In the genomic region with DNA sequence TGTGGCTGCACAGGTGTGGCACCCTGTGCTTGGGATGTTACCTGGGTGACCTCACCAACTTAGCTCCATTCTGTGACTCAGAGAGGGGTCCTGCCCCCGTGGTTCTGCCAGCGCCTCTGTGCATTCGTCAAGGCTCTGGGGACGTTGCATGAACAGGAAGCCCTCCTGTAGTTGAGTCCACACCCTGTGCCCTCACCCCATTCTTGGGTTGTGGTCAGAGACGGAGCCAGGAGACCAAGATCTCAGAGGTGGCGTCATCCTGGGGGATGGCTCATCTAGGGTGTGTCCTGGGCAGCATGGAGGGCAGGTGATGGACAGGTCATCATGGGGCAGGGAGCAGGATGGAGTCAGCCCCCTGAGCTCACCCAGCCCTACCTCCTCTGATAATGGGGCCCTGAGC, we compare ENCODE assay signal across 1 cellular context.
TF ChIP-seq lines count a peak whose summit lies in the region.

No MANE protein-coding gene starts in this region.

TF ChIP-seq in IMR-90, 13 proteins besides CTCF, POLR2A, EP300 and RAD21:
- TF ChIP-seq SMC3 (IDR thresholded peaks at IDR 0.05; ENCODE audit: low read depth, low read length) (no peak), BHLHE40 (IDR thresholded peaks at IDR 0.05; ENCODE audit: low read depth, low read length) (no peak), FOS (IDR thresholded peaks at IDR 0.05; ENCODE audit: low read depth, low read length) (no peak), RFX5 (IDR thresholded peaks at IDR 0.05; ENCODE audit: low read depth, low read length) (no peak), NFE2L2 (IDR thresholded peaks at IDR 0.05; ENCODE audit: low read depth, low read length) (no peak), CHD1 (IDR thresholded peaks at IDR 0.05; ENCODE audit: low read depth, low read length) (no peak), MAZ (IDR thresholded peaks at IDR 0.05; ENCODE audit: borderline replicate concordance, low read depth, low read length) (no peak), MAFK (IDR thresholded peaks at IDR 0.05; ENCODE audit: low read depth, low read length) (no peak), CEBPB (IDR thresholded peaks at IDR 0.05; ENCODE audit: low read depth, low read length) (no peak), MXI1 (IDR thresholded peaks at IDR 0.05; ENCODE audit: borderline replicate concordance, low read depth, low read length) (no peak), RCOR1 (IDR thresholded peaks at IDR 0.05; ENCODE audit: insufficient replicate concordance, low read length) (no peak)
- TF ChIP-seq, protein P1, sequence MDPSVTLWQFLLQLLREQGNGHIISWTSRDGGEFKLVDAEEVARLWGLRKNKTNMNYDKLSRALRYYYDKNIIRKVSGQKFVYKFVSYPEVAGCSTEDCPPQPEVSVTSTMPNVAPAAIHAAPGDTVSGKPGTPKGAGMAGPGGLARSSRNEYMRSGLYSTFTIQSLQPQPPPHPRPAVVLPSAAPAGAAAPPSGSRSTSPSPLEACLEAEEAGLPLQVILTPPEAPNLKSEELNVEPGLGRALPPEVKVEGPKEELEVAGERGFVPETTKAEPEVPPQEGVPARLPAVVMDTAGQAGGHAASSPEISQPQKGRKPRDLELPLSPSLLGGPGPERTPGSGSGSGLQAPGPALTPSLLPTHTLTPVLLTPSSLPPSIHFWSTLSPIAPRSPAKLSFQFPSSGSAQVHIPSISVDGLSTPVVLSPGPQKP (IDR thresholded peaks at IDR 0.05; ENCODE audit: borderline replicate concordance, low read depth, low read length) = no peak
- TF ChIP-seq, protein P2, sequence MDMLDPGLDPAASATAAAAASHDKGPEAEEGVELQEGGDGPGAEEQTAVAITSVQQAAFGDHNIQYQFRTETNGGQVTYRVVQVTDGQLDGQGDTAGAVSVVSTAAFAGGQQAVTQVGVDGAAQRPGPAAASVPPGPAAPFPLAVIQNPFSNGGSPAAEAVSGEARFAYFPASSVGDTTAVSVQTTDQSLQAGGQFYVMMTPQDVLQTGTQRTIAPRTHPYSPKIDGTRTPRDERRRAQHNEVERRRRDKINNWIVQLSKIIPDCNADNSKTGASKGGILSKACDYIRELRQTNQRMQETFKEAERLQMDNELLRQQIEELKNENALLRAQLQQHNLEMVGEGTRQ (IDR thresholded peaks at IDR 0.05; ENCODE audit: low read depth, low read length) = no peak
TF ChIP-seq in IMR-90: peak in this region for 0.
